10 cellular contexts compared by ENCODE assay signal in genomic region chr1:232793944-232794343, GRCh38. TPM values are rescaled to one million over a fixed set of nuclear protein-coding genes. Genes with fewer than 3 reads are reported as not detected.
DNase-seq lines count a peak whose midpoint lies in the region; ATAC-seq, FAIRE-seq and TF ChIP-seq lines count a peak whose summit lies in the region.
"Had no signal": no experiment of that assay in that cellular context is flagged by ENCODE, and none has a peak within 500 bp of the region (broad histone marks: within the 10 kb centered on the region; RNA-seq: fewer than 3 reads in every experiment).

No MANE protein-coding gene starts in this region.

- H3K36me3 ChIP-seq in Panc1 (ENCODE audit: control insufficient read depth, insufficient read depth, low read length) (no peaks in the 10 kb centered on the region; the same call in 1 of the 2 replicates), hepatocyte (replicated peaks; ENCODE audit: insufficient read depth, low read depth) (no peaks in the 10 kb centered on the region), trophoblast cell (ENCODE audit: control insufficient read depth in 1 of 2, insufficient read depth in 2 of 2, low read length in 2 of 2) (no peaks in the 10 kb centered on the region)
- H3K36me3 ChIP-seq: heart right ventricle, thoracic aorta had no signal

- CTCF ChIA-PET in Panc1 (lab: Charles Lee), result no interaction called here

- ATAC-seq in HG03565 (IDR thresholded peaks at IDR 0.05; ENCODE audit: unreplicated experiment) (peak; percentile 58), Panc1 (peak; percentile 63; the same call in 1 of the 2 replicates)

- H4K8ac ChIP-seq in trophoblast cell (ENCODE audit: low read depth, low read length), result no peak overlapping the region

- no peak overlapping the region for H3K27ac ChIP-seq in Panc1 (ENCODE audit: low read length)
- H3K27ac ChIP-seq in hepatocyte, result peak overlapping the region; percentile 26
- H3K27ac ChIP-seq in trophoblast cell (ENCODE audit: low read depth, low read length), result no peak overlapping the region
- H3K27ac ChIP-seq: heart right ventricle, thoracic aorta had no signal

- no peak overlapping the region for H3K9ac ChIP-seq in trophoblast cell (ENCODE audit: low read length)

- H3K4me3 ChIP-seq in Panc1 (ENCODE audit: low read depth in 2 of 2, low read length in 2 of 2) (no peak overlapping the region), hepatocyte (no peak overlapping the region), trophoblast cell (ENCODE audit: low read depth, low read length) (no peak overlapping the region)
- H3K4me3 ChIP-seq: heart right ventricle, thoracic aorta had no signal

- H3K79me1 ChIP-seq in trophoblast cell (ENCODE audit: low read length), result no peaks in the 10 kb centered on the region

- TF ChIP-seq POLR2A in GM12892 (IDR thresholded peaks at IDR 0.05; ENCODE audit: low read depth, low read length), result no peak

- H2AK5ac ChIP-seq in trophoblast cell (ENCODE audit: low read length), result no peak overlapping the region

- in situ Hi-C loops in Panc1 (cut with HindIII; ENCODE audit: low pct_unique_long_range_greater_than_20kb, low sequenced_read_pairs), result no loop called here

- BruUV-seq in Panc1 (replicated peaks; lab: Mats Ljungman, UMichigan), result no TSS peak

- no peak overlapping the region for H2BK12ac ChIP-seq in trophoblast cell (ENCODE audit: low read length)

- no peak overlapping the region for H4K91ac ChIP-seq in trophoblast cell (ENCODE audit: low read depth, low read length)

- no peaks in the 10 kb centered on the region for H3K4me1 ChIP-seq in Panc1 (ENCODE audit: control insufficient read depth, insufficient read depth, low read length)
- peaks cover 6% of the 10 kb centered on the region for H3K4me1 ChIP-seq in hepatocyte (ENCODE audit: insufficient read depth)
- no peaks in the 10 kb centered on the region for H3K4me1 ChIP-seq in trophoblast cell (ENCODE audit: control insufficient read depth in 1 of 2, insufficient read depth in 2 of 2, low read length in 2 of 2)

- H3K14ac ChIP-seq in trophoblast cell (ENCODE audit: low read length), result no peak overlapping the region

- no peaks in the 10 kb centered on the region for H3K27me3 ChIP-seq in Panc1 (ENCODE audit: control insufficient read depth, insufficient read depth, low read length)
- H3K27me3 ChIP-seq in hepatocyte, result no peaks in the 10 kb centered on the region
- no peaks in the 10 kb centered on the region for H3K27me3 ChIP-seq in trophoblast cell (ENCODE audit: insufficient read depth, low read length)
- H3K27me3 ChIP-seq: heart right ventricle had no signal

- no peaks in the 10 kb centered on the region for H3K79me2 ChIP-seq in hepatocyte
- no peaks in the 10 kb centered on the region for H3K79me2 ChIP-seq in trophoblast cell (ENCODE audit: control insufficient read depth, insufficient read depth, low read length, poor library complexity)

- DNase-seq in DMS79 treated with DMSO at 0.1 percent for 48 hours (lab: John Stamatoyannopoulos, UW) (peak; percentile 94), Panc1 (ENCODE audit: low read depth, low spot score) (peak; percentile 56), hepatocyte (ENCODE audit: low spot score) (peak; percentile 68), trophoblast cell (no peak), GM12892 (ENCODE audit: insufficient read length) (no peak), inferior parietal cortex (ENCODE audit: extremely low spot score) (no peak)
- DNase-seq in activated CD4-positive, alpha-beta T cell treated with anti-CD3 and anti-CD28 coated beads for 48 hours, result no peak
- DNase-seq: heart right ventricle had no signal

- H2BK120ac ChIP-seq in trophoblast cell (ENCODE audit: insufficient read depth, low read length, poor library complexity), result no peak overlapping the region

- H2AFZ ChIP-seq in hepatocyte (peak overlapping the region; percentile 29), trophoblast cell (ENCODE audit: insufficient read depth, low read length, poor library complexity) (no peak overlapping the region)

- POLR2A ChIA-PET in Panc1 (lab: Charles Lee), result no interaction called here

- intact Hi-C loops in Panc1 (cut with micrococcal nuclease; ENCODE audit: unreplicated experiment), result no loop called here

- H3K23ac ChIP-seq in trophoblast cell (ENCODE audit: low read length), result no peak overlapping the region

- no peak overlapping the region for H3K4ac ChIP-seq in trophoblast cell (ENCODE audit: low read depth, low read length)

- no peak overlapping the region for H2BK5ac ChIP-seq in trophoblast cell (ENCODE audit: low read depth, low read length, poor library complexity)

- no peak overlapping the region for H3K18ac ChIP-seq in trophoblast cell (ENCODE audit: low read length)

- no peaks in the 10 kb centered on the region for H3K9me2 ChIP-seq in hepatocyte (replicated peaks; ENCODE audit: insufficient read depth)

- FAIRE-seq in GM12892 (lab: Jason Lieb, UNC), result no peak

- H4K20me1 ChIP-seq in hepatocyte (ENCODE audit: insufficient read depth, poor library complexity, severe bottlenecking), result no peaks in the 10 kb centered on the region

- TF ChIP-seq CTCF in Panc1 (IDR thresholded peaks at IDR 0.05) (peak; percentile 15; the same call in 1 of the 2 replicates), hepatocyte (IDR thresholded peaks at IDR 0.05; ENCODE audit: poor library complexity) (peak; percentile 42)

- H3K4me2 ChIP-seq in hepatocyte (no peak overlapping the region), trophoblast cell (ENCODE audit: low read length) (no peak overlapping the region)

- H3K9me3 ChIP-seq in Panc1 (ENCODE audit: control insufficient read depth, insufficient read depth, low read depth, low read length) (no peaks in the 10 kb centered on the region), hepatocyte (ENCODE audit: low read depth) (no peaks in the 10 kb centered on the region), trophoblast cell (ENCODE audit: insufficient read depth, low read depth, low read length) (peaks cover 3% of the 10 kb centered on the region)
- H3K9me3 ChIP-seq: heart right ventricle, thoracic aorta had no signal

- no peak overlapping the region for H4K12ac ChIP-seq in trophoblast cell (ENCODE audit: low read depth, low read length)

- WGBS in hepatocyte (ENCODE audit: low lambda C conversion rate, missing lambda C conversion rate), result 24% methylated on average over 3 of the region's 3 CpGs
- WGBS in trophoblast cell (ENCODE audit: extremely low coverage, insufficient coverage, insufficient read length), result no CpG with 5 or more reads among the region's 3 CpGs

RNA-seq across cellular contexts. Expression of gene MAP10, which starts 11.3 kb away (rescaled TPM):
- total RNA-seq in Panc1 (2021; ENCODE audit: unreplicated experiment), result 1.5 TPM
- 0.86 TPM for polyA plus RNA-seq in Panc1 (2012; ENCODE audit: insufficient read length)
- total RNA-seq in hepatocyte, result 3.8 and 5.7 TPM in 2 replicates
- polyA plus RNA-seq in hepatocyte, result 2.1 TPM in 2 replicates
- 0.94 and 1.1 TPM in 2 replicates for polyA plus RNA-seq in trophoblast cell (2013)
- polyA plus RNA-seq in GM12892 (2012; ENCODE audit: missing spikeins), result 1.4 TPM

Comparison
In these comparisons a context has a peak if more than half of its experiments do, and no peak if none do; other contexts are left out.
1. DNase-seq: peak in DMS79 treated with DMSO at 0.1 percent for 48 hours (single experiment), Panc1 (single experiment) and hepatocyte (single experiment); none in trophoblast cell (0 of 2), GM12892 (single experiment), inferior parietal cortex (single experiment) and activated CD4-positive, alpha-beta T cell treated with anti-CD3 and anti-CD28 coated beads for 48 hours (single experiment).